In the genomic region with DNA sequence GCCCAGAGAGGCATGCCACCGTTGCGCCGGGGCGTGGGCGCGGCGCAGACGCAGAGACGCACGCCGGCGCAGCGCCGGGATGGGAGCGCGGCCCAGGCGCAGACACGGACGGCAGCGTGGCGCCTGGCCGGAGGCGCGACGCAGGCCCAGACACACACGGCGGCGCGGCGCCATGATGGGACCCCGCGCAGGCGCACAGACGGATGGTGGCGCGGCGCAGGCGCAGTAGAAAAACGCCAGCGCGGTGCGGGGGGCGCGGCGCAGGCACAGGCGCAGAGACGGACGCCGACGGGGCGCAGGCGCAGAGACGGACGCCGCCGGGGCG, we compare ENCODE assay signal across 21 cellular contexts.
"Had no signal": no experiment of that assay in that cellular context is flagged by ENCODE, and none has a peak within 500 bp of the region (broad histone marks: within the 10 kb centered on the region; RNA-seq: fewer than 3 reads in every experiment).

No MANE protein-coding gene starts in this region.

- DNase-seq: activated CD4-positive, alpha-beta memory T cell treated with anti-CD3 and anti-CD28 coated beads for 36 hours; activated CD4-positive, alpha-beta T cell treated with anti-CD3 and anti-CD28 coated beads, Interleukin-2, amount 10 ng/mL, durations not matched to agents 24 days and 14 days; activated CD4-positive, CD25-positive, alpha-beta regulatory T cell treated with anti-CD3 and anti-CD28 coated beads, Interleukin-2, amount 50 U/mL, for 72 hours; activated CD8-positive, alpha-beta memory T cell treated with anti-CD3 and anti-CD28 coated beads, Interleukin-2, amount 50 U/mL, for 4 hours; activated gamma-delta T cell; activated naive CD8-positive, alpha-beta T cell treated with anti-CD3 and anti-CD28 coated beads, Interleukin-2, amount 50 U/mL, for 24 hours; activated T-cell treated with anti-CD3 and anti-CD28 coated beads, Interleukin-2, amount 50 U/mL, for 1 hour; amygdala; central memory CD4-positive, alpha-beta T cell; foreskin melanocyte; heart right ventricle; naive thymus-derived CD4-positive, alpha-beta T cell; psoas muscle; stimulated activated CD4-positive, alpha-beta T cell treated with anti-CD3 and anti-CD28 coated beads, Interleukin-1b, Interleukin-23, amount 100 ng/mL, for 48 hours; stimulated activated CD4-positive, alpha-beta T cell treated with anti-CD3 and anti-CD28 coated beads, Interleukin-4, amount 100 ng/mL, for 4 hours; stimulated activated CD8-positive, alpha-beta memory T cell treated with anti-CD3 and anti-CD28 coated beads, Interleukin-4, amount 100 ng/mL, for 48 hours; stimulated activated naive B cell treated with anti-CD40 and anti-IgM and Interleukin-4, amounts not matched to agents 10 μg/mL and 1 μg/mL and 100 μg/mL, for 72 hours; stomach had no signal

- H3K27ac ChIP-seq: heart right ventricle, pancreas, psoas muscle, stomach, tibial nerve had no signal

- H3K4me3 ChIP-seq: heart right ventricle, pancreas, psoas muscle, smooth muscle cell, stomach, tibial nerve had no signal

- H3K9me3 ChIP-seq: pancreas, psoas muscle had no signal

- H3K36me3 ChIP-seq: heart right ventricle, pancreas, stomach, tibial nerve had no signal

- ATAC-seq: activated naive CD8-positive, alpha-beta T cell treated with anti-CD3 and anti-CD28 coated beads, Interleukin-2, amount 50 U/mL, for 24 hours; naive thymus-derived CD4-positive, alpha-beta T cell; stimulated activated naive B cell treated with anti-CD40 and anti-IgM and Interleukin-4, amounts not matched to agents 10 μg/mL and 1 μg/mL and 100 μg/mL, for 72 hours had no signal

- H3K4me1 ChIP-seq: heart right ventricle, pancreas, psoas muscle, stomach, tibial nerve had no signal

- H3K27me3 ChIP-seq: heart right ventricle, pancreas, stomach, tibial nerve had no signal
